In genomic region chr3:58093573-58094195, GRCh38 we compare ENCODE assay signal across 14 cellular contexts.
A peak's percentile ranks its signal among the peaks of the same experiment; 100 is the strongest.
DNase-seq lines count a peak whose midpoint lies in the region; ATAC-seq, FAIRE-seq and TF ChIP-seq lines count a peak whose summit lies in the region.
"Had no signal": no experiment of that assay in that cellular context is flagged by ENCODE, and none has a peak within 500 bp of the region (broad histone marks: within the 10 kb centered on the region; RNA-seq: fewer than 3 reads in every experiment).

No MANE protein-coding gene starts in this region.

- no peak overlapping the region for H2BK12ac ChIP-seq in mesenchymal stem cell (ENCODE audit: low read length in 2 of 2)

- H3K23ac ChIP-seq in mesenchymal stem cell (ENCODE audit: low read length in 2 of 2), result no peak overlapping the region

- peak; percentile 75 for DNase-seq in Caki2 (ENCODE audit: low read depth)
- DNase-seq in NB4 (ENCODE audit: low read depth), result peak; percentile 26
- DNase-seq in bronchial epithelial cell (ENCODE audit: low read depth), result peak; percentile 61
- peak; percentile 63 for DNase-seq in mesenchymal stem cell
- DNase-seq in SJCRH30, result no peak
- no peak for DNase-seq in activated effector memory CD4-positive, alpha-beta T cell treated with Interleukin-2 at 50 U/mL for 16 hours
- no peak for DNase-seq in GM12891 (ENCODE audit: insufficient read length, low spot score)
- DNase-seq: activated CD4-positive, alpha-beta T cell treated with anti-CD3 and anti-CD28 coated beads for 36 hours; activated T-cell treated with anti-CD3 and anti-CD28 coated beads, Interleukin-2, amount 50 U/mL, for 72 hours; BE2C; left cardiac atrium; MG63; SHP77 treated with DMSO at 0.1 percent for 48 hours had no signal

- no peak overlapping the region for H2AFZ ChIP-seq in mesenchymal stem cell (ENCODE audit: low read depth, low read length)

- H3K4ac ChIP-seq in mesenchymal stem cell (ENCODE audit: low read depth in 1 of 2, low read length in 2 of 2), result no peak overlapping the region

- in situ Hi-C loops in Caki2 (cut with HindIII; ENCODE audit: low pct_unique_long_range_greater_than_20kb, low sequenced_read_pairs), result no loop called here

- no peak overlapping the region for H3K9ac ChIP-seq in mesenchymal stem cell (ENCODE audit: low read length)

- H3K36me3 ChIP-seq in bronchial epithelial cell (ENCODE audit: control insufficient read depth, insufficient read depth, low read length), result peaks cover 25% of the 10 kb centered on the region
- peaks cover 34 to 49% of the 10 kb centered on the region in 2 experiments for H3K36me3 ChIP-seq in mesenchymal stem cell (ENCODE audit: control insufficient read depth in 1 of 2, insufficient read depth in 2 of 2, low read depth in 1 of 2, low read length in 2 of 2)
- H3K36me3 ChIP-seq in SJCRH30, result no peaks in the 10 kb centered on the region
- H3K36me3 ChIP-seq: BE2C had no signal

- H3K27ac ChIP-seq in mesenchymal stem cell (ENCODE audit: low read length, poor library complexity, severe bottlenecking) (no peak overlapping the region), SJCRH30 (no peak overlapping the region)

- peaks cover 32% of the 10 kb centered on the region for H3K79me1 ChIP-seq in mesenchymal stem cell (replicated peaks; ENCODE audit: low read length, poor library complexity, severe bottlenecking)

- no peak overlapping the region for H3K4me2 ChIP-seq in mesenchymal stem cell (ENCODE audit: low read length, poor library complexity, severe bottlenecking)

- ATAC-seq in GM18867 (IDR thresholded peaks at IDR 0.05; ENCODE audit: unreplicated experiment), result no peak
- ATAC-seq: activated CD4-positive, alpha-beta T cell treated with anti-CD3 and anti-CD28 coated beads for 36 hours; activated T-cell treated with anti-CD3 and anti-CD28 coated beads, Interleukin-2, amount 50 U/mL, for 72 hours; left cardiac atrium had no signal

- H3K4me1 ChIP-seq in mesenchymal stem cell (ENCODE audit: control insufficient read depth, insufficient read depth, low read depth, low read length) (peaks cover 6% of the 10 kb centered on the region), SJCRH30 (no peaks in the 10 kb centered on the region)
- H3K4me1 ChIP-seq: BE2C had no signal

- TF ChIP-seq CTCF in NB4 (IDR thresholded peaks at IDR 0.05; ENCODE audit: low read depth, low read length), result no peak
- no peak for TF ChIP-seq CTCF in bronchial epithelial cell (IDR thresholded peaks at IDR 0.05; ENCODE audit: insufficient read depth, low read length, severe bottlenecking)

- H4K8ac ChIP-seq in mesenchymal stem cell (ENCODE audit: low read length), result no peak overlapping the region

- H3K4me3 ChIP-seq in NB4 (ENCODE audit: low read depth, low read length) (no peak overlapping the region), bronchial epithelial cell (ENCODE audit: low read depth, low read length) (no peak overlapping the region), mesenchymal stem cell (ENCODE audit: insufficient read depth in 1 of 2, low read depth in 1 of 2, low read length in 2 of 2) (no peak overlapping the region), SJCRH30 (no peak overlapping the region)
- H3K4me3 ChIP-seq: MG63 had no signal

- no peak overlapping the region for H3K18ac ChIP-seq in mesenchymal stem cell (ENCODE audit: low read depth in 1 of 2, low read length in 2 of 2)

- no peak for TF ChIP-seq POLR2A in NB4 (IDR thresholded peaks at IDR 0.05; ENCODE audit: extremely low read depth, insufficient read length)
- TF ChIP-seq POLR2A in GM12891 (IDR thresholded peaks at IDR 0.05; ENCODE audit: low read depth, low read length), result no peak

- no peaks in the 10 kb centered on the region for H3K27me3 ChIP-seq in bronchial epithelial cell (ENCODE audit: control insufficient read depth, insufficient read depth, low read length)
- H3K27me3 ChIP-seq in mesenchymal stem cell (ENCODE audit: control insufficient read depth in 1 of 2, insufficient read depth in 1 of 2, low read length in 2 of 2), result no peaks in the 10 kb centered on the region
- H3K27me3 ChIP-seq in SJCRH30, result no peaks in the 10 kb centered on the region
- H3K27me3 ChIP-seq: BE2C, MG63 had no signal

- WGBS in mesenchymal stem cell, result 70% methylated on average over 7 of the region's 8 CpGs

- H2BK15ac ChIP-seq in mesenchymal stem cell (ENCODE audit: low read depth, poor library complexity, severe bottlenecking), result no peak overlapping the region

- H2BK5ac ChIP-seq in mesenchymal stem cell (ENCODE audit: low read depth, low read length, poor library complexity, severe bottlenecking), result no peak overlapping the region

- no peak overlapping the region for H3K14ac ChIP-seq in mesenchymal stem cell (ENCODE audit: low read length in 2 of 2)

- no peak for FAIRE-seq in bronchial epithelial cell (lab: Jason Lieb, UNC)
- FAIRE-seq in GM12891 (lab: Jason Lieb, UNC), result no peak

- no peak overlapping the region for H2BK120ac ChIP-seq in mesenchymal stem cell (ENCODE audit: low read depth, low read length)

- no peak overlapping the region for H4K91ac ChIP-seq in mesenchymal stem cell (ENCODE audit: low read length)

- no peaks in the 10 kb centered on the region for H3K9me3 ChIP-seq in mesenchymal stem cell (ENCODE audit: control insufficient read depth, low read length)
- no peaks in the 10 kb centered on the region for H3K9me3 ChIP-seq in SJCRH30 (replicated peaks)
- H3K9me3 ChIP-seq: BE2C, MG63 had no signal

- no peak overlapping the region for H2AK5ac ChIP-seq in mesenchymal stem cell (ENCODE audit: low read length, severe bottlenecking)

TF ChIP-seq in GM12891, 5 proteins besides CTCF, POLR2A, EP300 and RAD21:
- no peak for TF ChIP-seq SPI1 (IDR thresholded peaks at IDR 0.05; ENCODE audit: low read depth, low read length)
- no peak for TF ChIP-seq PAX5 (IDR thresholded peaks at IDR 0.05; ENCODE audit: insufficient read depth, low read length, severe bottlenecking)
- no peak for TF ChIP-seq POU2F2 (IDR thresholded peaks at IDR 0.05; ENCODE audit: low read depth, low read length)
- no peak for TF ChIP-seq TAF1 (IDR thresholded peaks at IDR 0.05; ENCODE audit: low read depth, low read length)

Comparison
In these comparisons a context has a peak if more than half of its experiments do, and no peak if none do; other contexts are left out.
1. DNase-seq: peak in Caki2 (single experiment), NB4 (single experiment), bronchial epithelial cell (single experiment) and mesenchymal stem cell (single experiment); none in SJCRH30 (0 of 2), activated effector memory CD4-positive, alpha-beta T cell treated with Interleukin-2 at 50 U/mL for 16 hours (single experiment) and GM12891 (single experiment).